ENCODE assay signal across 12 cellular contexts in genomic region chr15:85624241-85624855, GRCh38.
DNase-seq lines count a peak whose midpoint lies in the region; ATAC-seq and TF ChIP-seq lines count a peak whose summit lies in the region.
"Had no signal": no experiment of that assay in that cellular context is flagged by ENCODE, and none has a peak within 500 bp of the region (broad histone marks: within the 10 kb centered on the region; RNA-seq: fewer than 3 reads in every experiment).

No MANE protein-coding gene starts in this region.

- H3K4me3 ChIP-seq in breast epithelium, result peak overlapping the region; percentile 12 to 67 (median 55)
- H3K4me3 ChIP-seq in mammary epithelial cell (replicated peaks in 1 of 3; ENCODE audit: insufficient read depth in 1 of 3, low read depth in 2 of 3, low read length in 3 of 3), result no peak overlapping the region
- H3K4me3 ChIP-seq in cardiac fibroblast (replicated peaks in 1 of 2; ENCODE audit: low read depth in 2 of 2, low read length in 2 of 2), result no peak overlapping the region
- peak overlapping the region in 1 of 2 donors; percentile 29 for H3K4me3 ChIP-seq in mucosa of rectum (ENCODE audit: low read length in 2 of 2)
- H3K4me3 ChIP-seq in aorta (ENCODE audit: low read length in 2 of 2), result no peak overlapping the region
- H3K4me3 ChIP-seq in dorsolateral prefrontal cortex, result peak overlapping the region in 26 of 59 donors; percentile 2 to 68 (median 16)
- H3K4me3 ChIP-seq: HAP-1 had no signal

- H3K36me3 ChIP-seq in breast epithelium (no peaks in the 10 kb centered on the region), mammary epithelial cell (ENCODE audit: insufficient read depth, low read length) (no peaks in the 10 kb centered on the region), mucosa of rectum (ENCODE audit: control insufficient read depth in 2 of 2, insufficient read depth in 2 of 2, low read length in 2 of 2) (peaks cover 7 to 14% of the 10 kb centered on the region in 2 donors), aorta (ENCODE audit: control insufficient read depth in 1 of 2, insufficient read depth in 2 of 2, low read length in 1 of 2) (no peaks in the 10 kb centered on the region)
- H3K36me3 ChIP-seq: HAP-1 had no signal

- TF ChIP-seq POLR2A in breast epithelium (IDR thresholded peaks at IDR 0.05), result no peak

- intact Hi-C loops in breast epithelium (cut with DNase I; ENCODE audit: low total_unique reads), result no loop called here
- intact Hi-C loops in mammary epithelial cell (cut with micrococcal nuclease), result no loop called here
- intact Hi-C loops in aorta (cut with DNase I), result loop anchor here (5.0 to 10.0 kb wide), 3 partner anchors 43 to 80 kb away; no protein-coding TSS in a partner anchor
- intact Hi-C loops in dorsolateral prefrontal cortex (cut with DNase I), result no loop called here

- TF ChIP-seq CTCF in breast epithelium (IDR thresholded peaks at IDR 0.05) (no peak), mammary epithelial cell (conservative IDR thresholded peaks at IDR 0.05 in 1 of 2, IDR thresholded peaks at IDR 0.05 in 1 of 2; ENCODE audit: extremely low read depth in 1 of 2, insufficient read depth in 1 of 2, low read depth in 1 of 2, low read length in 2 of 2) (no peak), cardiac fibroblast (IDR thresholded peaks at IDR 0.05; ENCODE audit: low read depth, low read length) (no peak), dorsolateral prefrontal cortex (IDR thresholded peaks at IDR 0.05 in 54 of 56, conservative IDR thresholded peaks at IDR 0.05 in 2 of 56; ENCODE audit: low read depth in 1 of 56, partially characterized antibody in 56 of 56) (no peak)

- in situ Hi-C loops in mammary epithelial cell (cut with MboI; ENCODE audit: low sequenced_read_pairs in 2 of 2), result no loop called here

- H3K4me2 ChIP-seq in mammary epithelial cell (ENCODE audit: insufficient read depth, low read depth, low read length), result no peak overlapping the region

- H3K4me1 ChIP-seq in breast epithelium (peaks cover 0 to 10% of the 10 kb centered on the region in 2 donors), mammary epithelial cell (ENCODE audit: insufficient read depth, low read length) (peaks cover 37% of the 10 kb centered on the region), mucosa of rectum (ENCODE audit: control insufficient read depth in 2 of 2, insufficient read depth in 2 of 2, low read length in 2 of 2) (peaks cover 21 to 22% of the 10 kb centered on the region in 2 donors), aorta (ENCODE audit: control insufficient read depth in 1 of 2, insufficient read depth in 2 of 2, low read length in 2 of 2) (peaks cover 5 to 12% of the 10 kb centered on the region in 2 donors)
- H3K4me1 ChIP-seq: HAP-1 had no signal

- H2AFZ ChIP-seq in mammary epithelial cell (ENCODE audit: low read depth, low read length), result no peak overlapping the region

- H4K20me1 ChIP-seq in mammary epithelial cell (ENCODE audit: insufficient read depth, low read length), result no peaks in the 10 kb centered on the region

- H3K9me3 ChIP-seq in breast epithelium, result no peaks in the 10 kb centered on the region
- H3K9me3 ChIP-seq in mammary epithelial cell (replicated peaks; ENCODE audit: insufficient read depth, low read length), result no peaks in the 10 kb centered on the region
- no peaks in the 10 kb centered on the region for H3K9me3 ChIP-seq in mucosa of rectum (ENCODE audit: control insufficient read depth in 2 of 2, low read length in 2 of 2)
- H3K9me3 ChIP-seq in aorta (ENCODE audit: control insufficient read depth, low read length), result no peaks in the 10 kb centered on the region
- H3K9me3 ChIP-seq: HAP-1 had no signal

- ATAC-seq in aorta (ENCODE audit: low FRiP score), result peak; percentile 42
- ATAC-seq in HG02610 (IDR thresholded peaks at IDR 0.05; ENCODE audit: unreplicated experiment), result no peak

- no peak for DNase-seq in breast epithelium (ENCODE audit: low spot score in 2 of 2)
- DNase-seq in mammary epithelial cell, result no peak
- peak; percentile 71 to 77 for DNase-seq in cardiac fibroblast (ENCODE audit: low read depth in 2 of 2)
- DNase-seq in aorta, result no peak
- DNase-seq in dorsolateral prefrontal cortex, result no peak
- no peak for DNase-seq in NCI-H1436 (lab: John Stamatoyannopoulos, UW)
- DNase-seq: foreskin melanocyte, NCI-H1694, WERI-Rb-1 had no signal

- H3K27ac ChIP-seq in breast epithelium (peak overlapping the region; percentile 44 to 74), mammary epithelial cell (ENCODE audit: insufficient read depth, low read depth, low read length) (no peak overlapping the region), mucosa of rectum (ENCODE audit: low read depth in 2 of 2, low read length in 2 of 2) (peak overlapping the region; percentile 56 to 73), aorta (ENCODE audit: low read depth in 1 of 2, low read length in 2 of 2) (peak overlapping the region in 1 of 2 donors; percentile 79), dorsolateral prefrontal cortex (peak overlapping the region in 4 of 59 donors; percentile 2 to 39 (median 18))
- H3K27ac ChIP-seq: WERI-Rb-1 had no signal

- H3K79me2 ChIP-seq in mammary epithelial cell (ENCODE audit: insufficient read depth, low read length), result peaks cover 65% of the 10 kb centered on the region

- H3K9ac ChIP-seq in mammary epithelial cell (ENCODE audit: insufficient read depth, low read length), result no peak overlapping the region
- no peak overlapping the region for H3K9ac ChIP-seq in mucosa of rectum (ENCODE audit: low read depth in 1 of 2, low read length in 2 of 2)

- BruUV-seq in mammary epithelial cell (replicated peaks; lab: Mats Ljungman, UMichigan), result no TSS peak

- over 99% methylated on average over 7 of the region's 7 CpGs for WGBS in mammary epithelial cell (ENCODE audit: low coverage, missing lambda C conversion rate)
- 16 to 18% methylated on average over 7 of the region's 7 CpGs for WGBS in aorta, 2 donors

- H3K27me3 ChIP-seq in breast epithelium, result no peaks in the 10 kb centered on the region
- no peaks in the 10 kb centered on the region for H3K27me3 ChIP-seq in mammary epithelial cell (ENCODE audit: insufficient read depth, low read length)
- no peaks in the 10 kb centered on the region for H3K27me3 ChIP-seq in mucosa of rectum (ENCODE audit: control insufficient read depth in 2 of 2, insufficient read depth in 2 of 2, low read length in 2 of 2)
- H3K27me3 ChIP-seq in aorta (ENCODE audit: control insufficient read depth in 1 of 2, insufficient read depth in 2 of 2, low read length in 1 of 2), result no peaks in the 10 kb centered on the region
- H3K27me3 ChIP-seq in dorsolateral prefrontal cortex, result peaks cover 0 to 17% (median 0%) of the 10 kb centered on the region in 45 donors

- CTCF ChIA-PET in mammary epithelial cell (lab: Charles Lee; ENCODE audit: low non-redundant PET), result no interaction called here

- dilution Hi-C loops in mammary epithelial cell (cut with HindIII; ENCODE audit: low sequenced_read_pairs), result no loop called here

Comparison
In these comparisons a context has a peak if more than half of its experiments do, and no peak if none do; other contexts are left out.
1. H3K4me3 ChIP-seq: peak in breast epithelium (3 of 3); none in mammary epithelial cell (0 of 3), cardiac fibroblast (0 of 2) and aorta (0 of 2).
2. DNase-seq: peak in cardiac fibroblast (2 of 2); none in breast epithelium (0 of 2), mammary epithelial cell (single experiment), aorta (0 of 2), dorsolateral prefrontal cortex (0 of 10) and NCI-H1436 (single experiment).
3. intact Hi-C loops: an anchor here in aorta (5.0 to 10.0 kb wide); none called in breast epithelium, mammary epithelial cell and dorsolateral prefrontal cortex.